24 cellular contexts compared by ENCODE assay signal in the genomic region with DNA sequence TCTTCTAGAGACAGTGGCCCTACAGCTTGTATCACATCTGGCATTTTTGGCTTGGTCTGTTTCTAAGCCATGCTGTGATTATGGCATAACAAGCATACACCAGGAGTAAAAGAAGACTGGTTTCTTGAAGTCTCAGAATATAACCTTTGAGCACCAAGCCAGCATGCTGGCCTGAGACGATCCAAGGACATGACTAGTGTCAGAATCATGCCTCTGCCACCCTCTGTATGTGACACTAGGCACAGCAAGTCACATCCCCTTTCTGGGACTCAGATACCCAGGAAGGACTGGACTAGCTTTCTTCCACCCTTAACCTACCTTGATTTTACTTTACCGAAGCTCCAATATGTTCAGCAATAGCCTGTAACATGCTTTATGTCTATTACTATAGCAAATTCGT.
DNase-seq lines count a peak whose midpoint lies in the region; TF ChIP-seq lines count a peak whose summit lies in the region.
"Had no signal": no experiment of that assay in that cellular context is flagged by ENCODE, and none has a peak within 500 bp of the region (broad histone marks: within the 10 kb centered on the region; RNA-seq: fewer than 3 reads in every experiment).

No MANE protein-coding gene starts in this region.

- H3K4me3 Mint-ChIP-seq in H9 (no peak overlapping the region), neural progenitor cell (no peak overlapping the region)
- H3K4me3 Mint-ChIP-seq: activated CD4-positive, alpha-beta memory T cell treated with anti-CD3 and anti-CD28 coated beads, Interleukin-2, amount 10 ng/mL, durations not matched to agents 7 days and 5 days; activated naive CD8-positive, alpha-beta T cell treated with anti-CD3 and anti-CD28 coated beads, Interleukin-2, amount 50 U/mL, for 24 hours; CD8-positive, alpha-beta memory T cell; IgD-negative memory B cell had no signal

- H3K9ac ChIP-seq in H9 (ENCODE audit: extremely low read depth, insufficient read length, low read length), result no peak overlapping the region
- H3K9ac ChIP-seq in neural progenitor cell, result no peak overlapping the region

- no peak overlapping the region for H2BK12ac ChIP-seq in H9 (ENCODE audit: insufficient read length, low read depth, low read length)

- H3K27me3 Mint-ChIP-seq in H9 (ENCODE audit: low read depth) (no peaks in the 10 kb centered on the region), neural progenitor cell (ENCODE audit: insufficient read depth, low read depth) (peaks cover 2% of the 10 kb centered on the region)
- H3K27me3 Mint-ChIP-seq: activated naive CD8-positive, alpha-beta T cell treated with anti-CD3 and anti-CD28 coated beads, Interleukin-2, amount 50 U/mL, for 24 hours; IgD-negative memory B cell had no signal

- peak; percentile 9 for DNase-seq in GM12865 (ENCODE audit: low read depth)
- no peak for DNase-seq in H9
- DNase-seq in RPMI8226, result peak; percentile 16
- peak; percentile 18 for DNase-seq in neural progenitor cell (ENCODE audit: low spot score)
- no peak for DNase-seq in NCI-H146 (lab: John Stamatoyannopoulos, UW)
- DNase-seq in CD1c-positive myeloid dendritic cell (ENCODE audit: extremely low spot score), result no peak
- no peak for DNase-seq in NCI-H510A treated with DMSO at 0.1 percent for 48 hours (lab: John Stamatoyannopoulos, UW)
- no peak for DNase-seq in stimulated activated CD8-positive, alpha-beta memory T cell treated with anti-CD3 and anti-CD28 coated beads, Interleukin-4, amount 100 ng/mL, for 48 hours
- DNase-seq: activated CD4-positive, alpha-beta memory T cell treated with anti-CD3 and anti-CD28 coated beads, Interleukin-2, amount 10 ng/mL, durations not matched to agents 7 days and 5 days; activated effector memory CD4-positive, alpha-beta T cell treated with Interleukin-2 at 50 U/mL for 16 hours; activated naive CD8-positive, alpha-beta T cell treated with anti-CD3 and anti-CD28 coated beads, Interleukin-2, amount 50 U/mL, for 24 hours; CD8-positive, alpha-beta memory T cell; GF-D8; glutamatergic neuron; kidney glomerular epithelial cell; mammary epithelial cell; NCI-H1436 treated with DMSO at 0.1 percent for 48 hours; NCI-H510A; Right ventricle myocardium superior; SW 1271; T1000; upper lobe of right lung had no signal

- H3K18ac ChIP-seq in H9 (ENCODE audit: insufficient read length, low read depth, low read length), result no peak overlapping the region

- no peak overlapping the region for H4K5ac ChIP-seq in H9 (ENCODE audit: insufficient read length, low read depth, low read length)

- H3K27ac ChIP-seq in H9 (ENCODE audit: insufficient read length, low read depth, low read length), result no peak overlapping the region
- H3K27ac ChIP-seq in neural progenitor cell, result no peak overlapping the region
- H3K27ac ChIP-seq: neutrophil, upper lobe of right lung had no signal

- no peaks in the 10 kb centered on the region for H3K4me1 Mint-ChIP-seq in H9
- peaks cover 4% of the 10 kb centered on the region for H3K4me1 Mint-ChIP-seq in neural progenitor cell
- H3K4me1 Mint-ChIP-seq: activated CD4-positive, alpha-beta memory T cell treated with anti-CD3 and anti-CD28 coated beads, Interleukin-2, amount 10 ng/mL, durations not matched to agents 7 days and 5 days; CD8-positive, alpha-beta memory T cell had no signal

- TF ChIP-seq CTCF in GM12865 (IDR thresholded peaks at IDR 0.05; ENCODE audit: insufficient read depth, low read depth, low read length, missing control alignments), result peak; percentile 14
- peak; percentile 22; the same call in 1 of the 3 replicates for TF ChIP-seq CTCF in H9 (conservative IDR thresholded peaks at IDR 0.05)
- peak; percentile 31 for TF ChIP-seq CTCF in neural progenitor cell (IDR thresholded peaks at IDR 0.05)

- H2BK120ac ChIP-seq in H9 (ENCODE audit: low read depth, low read length, poor library complexity, severe bottlenecking), result no peak overlapping the region

- no peak overlapping the region for H3K27ac Mint-ChIP-seq in H9
- no peak overlapping the region for H3K27ac Mint-ChIP-seq in neural progenitor cell
- H3K27ac Mint-ChIP-seq: activated CD4-positive, alpha-beta memory T cell treated with anti-CD3 and anti-CD28 coated beads, Interleukin-2, amount 10 ng/mL, durations not matched to agents 7 days and 5 days; activated naive CD8-positive, alpha-beta T cell treated with anti-CD3 and anti-CD28 coated beads, Interleukin-2, amount 50 U/mL, for 24 hours; CD8-positive, alpha-beta memory T cell; IgD-negative memory B cell had no signal

- no CpG with 5 or more reads among the region's 3 CpGs for WGBS in H9 (ENCODE audit: extremely low coverage, insufficient read length, low lambda C conversion rate)

- H3K23me2 ChIP-seq in H9 (ENCODE audit: insufficient read length, low read depth, low read length, poor library complexity, severe bottlenecking), result no peaks in the 10 kb centered on the region

- H3K79me2 ChIP-seq in H9 (ENCODE audit: insufficient read depth, low read length) (no peaks in the 10 kb centered on the region), neural progenitor cell (ENCODE audit: low read depth) (no peaks in the 10 kb centered on the region)

- no peak overlapping the region for H3K56ac ChIP-seq in H9 (ENCODE audit: insufficient read length, low read depth, low read length)

- H3K79me1 ChIP-seq in H9 (ENCODE audit: insufficient read depth, low read depth, low read length, poor library complexity, severe bottlenecking), result no peaks in the 10 kb centered on the region

- H3K4me3 ChIP-seq in GM12865 (ENCODE audit: low read depth, low read length) (no peak overlapping the region), neural progenitor cell (no peak overlapping the region)
- H3K4me3 ChIP-seq: upper lobe of right lung had no signal

- no peak overlapping the region for H2BK20ac ChIP-seq in H9 (ENCODE audit: low read depth, low read length, poor library complexity, severe bottlenecking)

- no peak overlapping the region for H3K14ac ChIP-seq in H9 (ENCODE audit: insufficient read depth, low read length)

- no peaks in the 10 kb centered on the region for H3K36me3 ChIP-seq in neural progenitor cell
- H3K36me3 ChIP-seq: neutrophil, upper lobe of right lung had no signal

- H3F3A ChIP-seq in neural progenitor cell (ENCODE audit: low read depth), result no peaks in the 10 kb centered on the region

- no peak overlapping the region for H2BK5ac ChIP-seq in H9 (ENCODE audit: insufficient read length, low read length)

- no peak overlapping the region for H2AK5ac ChIP-seq in H9 (ENCODE audit: insufficient read length, low read length)

- H4K8ac ChIP-seq in H9 (replicated peaks; ENCODE audit: insufficient read length, low read depth, low read length), result no peak overlapping the region

- no peak overlapping the region for H2BK15ac ChIP-seq in H9 (ENCODE audit: low read depth, low read length)

- no peak overlapping the region for H3K4me2 ChIP-seq in H9 (ENCODE audit: insufficient read depth, insufficient read length, low read length)
- H3K4me2 ChIP-seq in neural progenitor cell, result no peak overlapping the region

- no peak overlapping the region for H3K23ac ChIP-seq in H9 (ENCODE audit: insufficient read length, low read depth, low read length)

- no peak overlapping the region for H3K4ac ChIP-seq in H9 (ENCODE audit: low read depth, low read length)

- H3K9me3 ChIP-seq in H9 (ENCODE audit: control insufficient read depth, low read depth, low read length) (no peaks in the 10 kb centered on the region), neural progenitor cell (ENCODE audit: low read depth) (no peaks in the 10 kb centered on the region)
- H3K9me3 ChIP-seq: neutrophil, upper lobe of right lung had no signal

- H2AFZ ChIP-seq in H9 (ENCODE audit: low read length), result no peak overlapping the region
- H2AFZ ChIP-seq in neural progenitor cell (replicated peaks), result no peak overlapping the region

- H3K27me3 ChIP-seq in H9 (ENCODE audit: insufficient read depth, low read length) (no peaks in the 10 kb centered on the region), neural progenitor cell (no peaks in the 10 kb centered on the region)
- H3K27me3 ChIP-seq: neutrophil, upper lobe of right lung had no signal

- H3K4me1 ChIP-seq in H9 (ENCODE audit: insufficient read depth, low read length) (no peaks in the 10 kb centered on the region), neural progenitor cell (peaks cover 11% of the 10 kb centered on the region)
- H3K4me1 ChIP-seq: upper lobe of right lung had no signal

- H3T11ph ChIP-seq in H9 (ENCODE audit: low read length), result no peak overlapping the region

- H3K9me3 Mint-ChIP-seq in H9 (peaks cover 0 to 2% of the 10 kb centered on the region in 2 experiments; a peak in 2 of 5 replicates), neural progenitor cell (peaks cover 3% of the 10 kb centered on the region)
- H3K9me3 Mint-ChIP-seq: activated CD4-positive, alpha-beta memory T cell treated with anti-CD3 and anti-CD28 coated beads, Interleukin-2, amount 10 ng/mL, durations not matched to agents 7 days and 5 days; activated naive CD8-positive, alpha-beta T cell treated with anti-CD3 and anti-CD28 coated beads, Interleukin-2, amount 50 U/mL, for 24 hours had no signal

- no peak overlapping the region for H4K91ac ChIP-seq in H9 (ENCODE audit: insufficient read length, low read depth, low read length)

- H3K36me3 Mint-ChIP-seq in H9 (ENCODE audit: insufficient read depth in 1 of 3, low read depth in 3 of 3), result no peaks in the 10 kb centered on the region
- no peaks in the 10 kb centered on the region for H3K36me3 Mint-ChIP-seq in neural progenitor cell
- H3K36me3 Mint-ChIP-seq: CD8-positive, alpha-beta memory T cell had no signal

- H4K20me1 ChIP-seq in H9 (ENCODE audit: control insufficient read depth, insufficient read depth, insufficient read length), result no peaks in the 10 kb centered on the region
- H4K20me1 ChIP-seq in neural progenitor cell (ENCODE audit: low read depth), result no peaks in the 10 kb centered on the region

Comparison
In these comparisons a context has a peak if more than half of its experiments do, and no peak if none do; other contexts are left out.
1. DNase-seq: peak in GM12865 (single experiment), RPMI8226 (single experiment) and neural progenitor cell (single experiment); none in H9 (single experiment), NCI-H146 (single experiment), CD1c-positive myeloid dendritic cell (single experiment), NCI-H510A treated with DMSO at 0.1 percent for 48 hours (single experiment) and stimulated activated CD8-positive, alpha-beta memory T cell treated with anti-CD3 and anti-CD28 coated beads, Interleukin-4, amount 100 ng/mL, for 48 hours (single experiment).
2. Peak in every context shown above with its lines, with median percentiles within 50 percentile points of each other: CTCF ChIP-seq.